ENCODE assay signal across 28 cellular contexts in genomic region chr6:140548379-140548778, GRCh38.
"Had no signal": no experiment of that assay in that cellular context is flagged by ENCODE, and none has a peak within 500 bp of the region (broad histone marks: within the 10 kb centered on the region; RNA-seq: fewer than 3 reads in every experiment).

No MANE protein-coding gene starts in this region.

- H3K4me3 ChIP-seq: esophagus muscularis mucosa, lower lobe of right lung, neural progenitor cell, right lobe of liver, smooth muscle cell, uterus had no signal

- H3K9me3 ChIP-seq: esophagus muscularis mucosa, lower lobe of right lung, right lobe of liver, uterus had no signal

- H3K27ac ChIP-seq: esophagus muscularis mucosa, lower lobe of right lung, neural progenitor cell, right lobe of liver, uterus had no signal

- H3K36me3 ChIP-seq: esophagus muscularis mucosa, lower lobe of right lung, neural progenitor cell, right lobe of liver, uterus had no signal

- DNase-seq: activated CD4-positive, alpha-beta T cell treated with anti-CD3 and anti-CD28 coated beads for 36 hours; activated CD4-positive, CD25-positive, alpha-beta regulatory T cell; activated CD8-positive, alpha-beta memory T cell treated with anti-CD3 and anti-CD28 coated beads, Interleukin-2, amount 10 ng/mL, durations not matched to agents 7 days and 5 days; activated CD8-positive, alpha-beta T cell treated with anti-CD3 and anti-CD28 coated beads, Interleukin-2, amount 10 ng/mL, durations not matched to agents 7 days and 5 days; activated effector memory CD4-positive, alpha-beta T cell treated with Interleukin-2 at 50 U/mL for 16 hours; activated naive CD4-positive, alpha-beta T cell treated with anti-CD3 and anti-CD28 coated beads for 36 hours; activated naive CD8-positive, alpha-beta T cell treated with anti-CD3 and anti-CD28 coated beads for 36 hours; activated T-cell treated with anti-CD3 and anti-CD28 coated beads for 4 hours; activated T-cell treated with anti-CD3 and anti-CD28 coated beads, Interleukin-2, amount 50 U/mL, for 72 hours; dermis blood vessel endothelial cell; effector CD4-positive, alpha-beta T cell; head of caudate nucleus; hippocampal formation; lower lobe of right lung; mesendoderm; natural killer cell; occipital lobe; right lobe of liver; stimulated activated CD4-positive, alpha-beta T cell treated with anti-CD3 and anti-CD28 coated beads, Interleukin-1b, Interleukin-23, amount 100 ng/mL, for 48 hours; stimulated activated CD4-positive, alpha-beta T cell treated with anti-CD3 and anti-CD28 coated beads, Interleukin-4, amount 100 ng/mL, for 4 hours; stimulated activated CD8-positive, alpha-beta memory T cell treated with anti-CD3 and anti-CD28 coated beads, Interleukin-4, amount 100 ng/mL, for 48 hours; stimulated activated naive CD8-positive, alpha-beta T cell treated with anti-CD3 and anti-CD28 coated beads, Interleukin-15, amount 100 ng/mL, for 72 hours; substantia nigra; uterus had no signal

- H3K27me3 ChIP-seq: esophagus muscularis mucosa, neural progenitor cell, right lobe of liver, uterus had no signal

- H3K4me1 ChIP-seq: esophagus muscularis mucosa, lower lobe of right lung, neural progenitor cell, right lobe of liver, uterus had no signal

- ATAC-seq: activated CD4-positive, alpha-beta T cell treated with anti-CD3 and anti-CD28 coated beads for 36 hours; activated CD8-positive, alpha-beta memory T cell treated with anti-CD3 and anti-CD28 coated beads, Interleukin-2, amount 10 ng/mL, durations not matched to agents 7 days and 5 days; activated CD8-positive, alpha-beta T cell treated with anti-CD3 and anti-CD28 coated beads, Interleukin-2, amount 10 ng/mL, durations not matched to agents 7 days and 5 days; activated T-cell treated with anti-CD3 and anti-CD28 coated beads, Interleukin-2, amount 50 U/mL, for 72 hours; lower lobe of right lung; natural killer cell; right lobe of liver; stimulated activated memory B cell treated with anti-CD40 and anti-IgM and Interleukin-4, amounts not matched to agents 10 μg/mL and 1 μg/mL and 100 μg/mL, for 72 hours; stimulated activated naive CD8-positive, alpha-beta T cell treated with anti-CD3 and anti-CD28 coated beads, Interleukin-15, amount 100 ng/mL, for 72 hours had no signal
